In genomic region chr7:5523712-5524561, GRCh38 we compare ENCODE assay signal across 8 cellular contexts. TPM values are rescaled to one million over a fixed set of nuclear protein-coding genes. Genes with fewer than 3 reads are reported as not detected.
A peak's percentile ranks its signal among the peaks of the same experiment; 100 is the strongest.
DNase-seq lines count a peak whose midpoint lies in the region; ATAC-seq, FAIRE-seq and TF ChIP-seq lines count a peak whose summit lies in the region.
"Not testable (repeated sequence)": the region's sequence is repeated elsewhere in the genome, so short reads cannot be mapped to it uniquely, and the experiment has no call there.

No MANE protein-coding gene starts in this region.

- not testable (repeated sequence) for H2AFZ ChIP-seq in astrocyte (ENCODE audit: low read depth, low read length)

- not testable (repeated sequence) for H3K27ac ChIP-seq in CD4-positive, alpha-beta T cell (ENCODE audit: low read depth, low read length); Panc1 (ENCODE audit: low read length); astrocyte (ENCODE audit: low read depth, low read length)

- H3K9me3 Mint-ChIP-seq in CD4-positive, alpha-beta T cell; activated CD4-positive, alpha-beta T cell treated with anti-CD3 and anti-CD28 coated beads, Interleukin-2, amount 10 ng/mL, durations not matched to agents 24 days and 14 days; astrocyte (ENCODE audit: unreplicated experiment); mesothelial cell of epicardium: not testable (repeated sequence)

- not testable (repeated sequence) for TF ChIP-seq CTCF in CD4-positive, alpha-beta T cell (IDR thresholded peaks at IDR 0.05); Panc1 (IDR thresholded peaks at IDR 0.05); astrocyte (IDR thresholded peaks at IDR 0.05; ENCODE audit: insufficient read depth, low read depth, low read length); mesothelial cell of epicardium (IDR thresholded peaks at IDR 0.05; ENCODE audit: unreplicated experiment)

- not testable (repeated sequence) for H3K4me3 ChIP-seq in H7 (ENCODE audit: insufficient read depth, low read depth, low read length); Panc1 (ENCODE audit: low read depth in 2 of 2, low read length in 2 of 2); astrocyte (ENCODE audit: insufficient read depth, low read depth, low read length)

- H3K9ac ChIP-seq in astrocyte (ENCODE audit: low read length), result not testable (repeated sequence)

- not testable (repeated sequence) for DNase-seq in CD4-positive, alpha-beta T cell; Panc1 (ENCODE audit: low read depth, low spot score); astrocyte (ENCODE audit: low read depth); mesothelial cell of epicardium (ENCODE audit: low spot score in 2 of 2, unreplicated experiment in 2 of 2)
- DNase-seq in H7, result peak; percentile 28
- peak; percentile 70 for DNase-seq in activated CD4-positive, alpha-beta T cell treated with anti-CD3 and anti-CD28 coated beads, Interleukin-2, amount 10 ng/mL, durations not matched to agents 24 days and 14 days
- peak; percentile 78 for DNase-seq in fibroblast of gingiva (ENCODE audit: low read depth)
- DNase-seq in stimulated activated CD8-positive, alpha-beta memory T cell treated with anti-CD3 and anti-CD28 coated beads, Interleukin-4, amount 100 ng/mL, for 48 hours, result peak; percentile 65

- peaks cover 40% of the 10 kb centered on the region for H3K4me1 Mint-ChIP-seq in CD4-positive, alpha-beta T cell (ENCODE audit: low read depth)
- H3K4me1 Mint-ChIP-seq in activated CD4-positive, alpha-beta T cell treated with anti-CD3 and anti-CD28 coated beads, Interleukin-2, amount 10 ng/mL, durations not matched to agents 24 days and 14 days, result peaks cover 23% of the 10 kb centered on the region
- peaks cover 11% of the 10 kb centered on the region for H3K4me1 Mint-ChIP-seq in astrocyte (ENCODE audit: low read depth, unreplicated experiment)
- peaks cover 29% of the 10 kb centered on the region for H3K4me1 Mint-ChIP-seq in mesothelial cell of epicardium

- not testable (repeated sequence) for BruUV-seq in Panc1 (replicated peaks; lab: Mats Ljungman, UMichigan)

- H3K4me1 ChIP-seq in Panc1 (ENCODE audit: control insufficient read depth, insufficient read depth, low read length), result peaks cover 24% of the 10 kb centered on the region
- not testable (repeated sequence) for H3K4me1 ChIP-seq in astrocyte (ENCODE audit: insufficient read depth, low read length)

- in situ Hi-C loops in Panc1 (cut with HindIII; ENCODE audit: low pct_unique_long_range_greater_than_20kb, low sequenced_read_pairs), result not testable (repeated sequence)

- FAIRE-seq in astrocyte (lab: Jason Lieb, UNC), result not testable (repeated sequence)

- H3K4me2 ChIP-seq in astrocyte (ENCODE audit: low read length), result not testable (repeated sequence)

- H3K4me3 Mint-ChIP-seq in CD4-positive, alpha-beta T cell, result peak overlapping the region; percentile 36
- H3K4me3 Mint-ChIP-seq in activated CD4-positive, alpha-beta T cell treated with anti-CD3 and anti-CD28 coated beads, Interleukin-2, amount 10 ng/mL, durations not matched to agents 24 days and 14 days, result peak overlapping the region; percentile 21
- H3K4me3 Mint-ChIP-seq in astrocyte (ENCODE audit: unreplicated experiment) (peak overlapping the region; percentile 62), mesothelial cell of epicardium (peak overlapping the region; percentile 16)

- POLR2A ChIA-PET in CD4-positive, alpha-beta T cell (lab: Charles Lee), result interaction anchor here (0.6 to 3.1 kb wide), 4 partner anchors 26 to 584 kb away, joined by 3 to 19 read pairs (median 4); no protein-coding TSS in a partner anchor
- POLR2A ChIA-PET in Panc1 (lab: Charles Lee), result interaction anchor here (0.5 to 0.8 kb wide), 4 partner anchors 10 to 308 kb away, joined by 4 to 5 read pairs (median 4); no protein-coding TSS in a partner anchor

- H3K27ac Mint-ChIP-seq in CD4-positive, alpha-beta T cell, result peak overlapping the region; percentile 95
- H3K27ac Mint-ChIP-seq in activated CD4-positive, alpha-beta T cell treated with anti-CD3 and anti-CD28 coated beads, Interleukin-2, amount 10 ng/mL, durations not matched to agents 24 days and 14 days, result peak overlapping the region; percentile 55
- H3K27ac Mint-ChIP-seq in astrocyte (ENCODE audit: unreplicated experiment), result peak overlapping the region; percentile 66
- peak overlapping the region; percentile 77 for H3K27ac Mint-ChIP-seq in mesothelial cell of epicardium

- H3K36me3 ChIP-seq in H7 (replicated peaks; ENCODE audit: control insufficient read depth, insufficient read depth, low read length) (peaks cover 27% of the 10 kb centered on the region), Panc1 (ENCODE audit: control insufficient read depth, insufficient read depth, low read length) (peaks cover 21% of the 10 kb centered on the region), astrocyte (ENCODE audit: insufficient read depth, low read length) (peaks cover 40% of the 10 kb centered on the region)

- intact Hi-C loops in CD4-positive, alpha-beta T cell (cut with DNase I, micrococcal nuclease); Panc1 (cut with micrococcal nuclease; ENCODE audit: unreplicated experiment); activated CD4-positive, alpha-beta T cell treated with anti-CD3 and anti-CD28 coated beads, Interleukin-2, amount 10 ng/mL, durations not matched to agents 24 days and 14 days (cut with micrococcal nuclease): not testable (repeated sequence)

- H3K27me3 Mint-ChIP-seq in CD4-positive, alpha-beta T cell; activated CD4-positive, alpha-beta T cell treated with anti-CD3 and anti-CD28 coated beads, Interleukin-2, amount 10 ng/mL, durations not matched to agents 24 days and 14 days; astrocyte (ENCODE audit: low read depth, unreplicated experiment); mesothelial cell of epicardium (ENCODE audit: low read depth): not testable (repeated sequence)

- H3K79me2 ChIP-seq in astrocyte (ENCODE audit: insufficient read depth, low read length), result peaks cover 32% of the 10 kb centered on the region

- H3K36me3 Mint-ChIP-seq in CD4-positive, alpha-beta T cell (ENCODE audit: low read depth), result peaks cover 40% of the 10 kb centered on the region
- peaks cover 48% of the 10 kb centered on the region for H3K36me3 Mint-ChIP-seq in activated CD4-positive, alpha-beta T cell treated with anti-CD3 and anti-CD28 coated beads, Interleukin-2, amount 10 ng/mL, durations not matched to agents 24 days and 14 days (ENCODE audit: low read depth)
- H3K36me3 Mint-ChIP-seq in astrocyte (ENCODE audit: low read depth, unreplicated experiment) (peaks cover 37% of the 10 kb centered on the region), mesothelial cell of epicardium (peaks cover 42% of the 10 kb centered on the region)

- CTCF ChIA-PET in CD4-positive, alpha-beta T cell (lab: Charles Lee), result interaction anchor here (1.3 kb wide), 1 partner anchor 35 kb away, joined by 7 read pairs; no protein-coding TSS in a partner anchor
- CTCF ChIA-PET in Panc1 (lab: Charles Lee), result interaction anchor here (0.6 kb wide), 1 partner anchor 35 kb away, joined by 3 read pairs; no protein-coding TSS in a partner anchor

- peaks cover 62% of the 10 kb centered on the region for H4K20me1 ChIP-seq in astrocyte (ENCODE audit: insufficient read depth, low read length)

- ATAC-seq in CD4-positive, alpha-beta T cell (ENCODE audit: poor library complexity), result not testable (repeated sequence)
- peak; percentile 9; the same call in 1 of the 2 replicates for ATAC-seq in Panc1

- H3K9me3 ChIP-seq in CD4-positive, alpha-beta T cell (ENCODE audit: control insufficient read depth, low read length); Panc1 (ENCODE audit: control insufficient read depth, insufficient read depth, low read depth, low read length); astrocyte (ENCODE audit: insufficient read depth, low read depth, low read length): not testable (repeated sequence)

- H3K27me3 ChIP-seq in CD4-positive, alpha-beta T cell (ENCODE audit: control insufficient read depth, insufficient read depth, low read length); H7 (ENCODE audit: control insufficient read depth, insufficient read depth, low read length); Panc1 (ENCODE audit: control insufficient read depth, insufficient read depth, low read length); astrocyte (ENCODE audit: insufficient read depth, low read length): not testable (repeated sequence)

RNA-seq across cellular contexts. Expression of gene ACTB, which starts 6.5 kb away (rescaled TPM):
- total RNA-seq in CD4-positive, alpha-beta T cell, result 1,000 to 10,000 TPM; 1,880 to 1,990 TPM
- total RNA-seq in H7 (2014; rRNA removed; shearing (Covaris generic)), result 5,240 and 5,611 TPM in 2 replicates
- total RNA-seq in Panc1 (2021; ENCODE audit: unreplicated experiment), result 4,511 TPM
- polyA plus RNA-seq in Panc1 (2012; ENCODE audit: insufficient read length), result 7,753 TPM
- total RNA-seq in activated CD4-positive, alpha-beta T cell treated with anti-CD3 and anti-CD28 coated beads, Interleukin-2, amount 10 ng/mL, durations not matched to agents 24 days and 14 days, result 7,275 and 7,450 TPM in 2 replicates
- 8,286 and 8,942 TPM in 2 replicates for total RNA-seq in astrocyte
- 3,506 to 3,552 TPM (median 3,513 TPM) in 3 replicates for total RNA-seq in mesothelial cell of epicardium

RNA-seq across cellular contexts. Expression of gene FBXL18, which starts 10.3 kb away (rescaled TPM):
- 1 to 10 TPM; 7.3 TPM for total RNA-seq in CD4-positive, alpha-beta T cell
- total RNA-seq in H7 (2014; rRNA removed; shearing (Covaris generic)), result 8.2 and 8.3 TPM in 2 replicates
- 29.2 TPM for total RNA-seq in Panc1 (2021; ENCODE audit: unreplicated experiment)
- polyA plus RNA-seq in Panc1 (2012; ENCODE audit: insufficient read length), result 23.0 TPM
- 15.7 and 16.3 TPM in 2 replicates for total RNA-seq in activated CD4-positive, alpha-beta T cell treated with anti-CD3 and anti-CD28 coated beads, Interleukin-2, amount 10 ng/mL, durations not matched to agents 24 days and 14 days
- 33.1 and 35.5 TPM in 2 replicates for total RNA-seq in astrocyte
- 13.3 to 14.8 TPM (median 13.9 TPM) in 3 replicates for total RNA-seq in mesothelial cell of epicardium
